18 cellular contexts compared by ENCODE assay signal in genomic region chr18:65425366-65425765, GRCh38.
"Had no signal": no experiment of that assay in that cellular context is flagged by ENCODE, and none has a peak within 500 bp of the region (broad histone marks: within the 10 kb centered on the region; RNA-seq: fewer than 3 reads in every experiment).

No MANE protein-coding gene starts in this region.

- ATAC-seq: natural killer cell; right lobe of liver; stimulated activated memory B cell treated with anti-CD40 and anti-IgM and Interleukin-4, amounts not matched to agents 10 μg/mL and 1 μg/mL and 100 μg/mL, for 72 hours; stimulated activated naive CD8-positive, alpha-beta T cell treated with anti-CD3 and anti-CD28 coated beads, Interleukin-15, amount 100 ng/mL, for 72 hours had no signal

- DNase-seq: hypothalamus; immature natural killer cell; kidney; left ventricle myocardium inferior; mesendoderm; naive B cell; natural killer cell; ovary; right lobe of liver; stimulated activated CD4-positive, alpha-beta T cell treated with anti-CD3 and anti-CD28 coated beads, Interleukin-1b, Interleukin-23, amount 100 ng/mL, for 48 hours; stimulated activated CD4-positive, alpha-beta T cell treated with anti-CD3 and anti-CD28 coated beads, Interleukin-2, amount 100 ng/mL, for 48 hours; stimulated activated CD4-positive, alpha-beta T cell treated with anti-CD3 and anti-CD28 coated beads, Interleukin-4, amount 100 ng/mL, for 4 hours; stimulated activated CD8-positive, alpha-beta memory T cell treated with anti-CD3 and anti-CD28 coated beads, Interleukin-4, amount 100 ng/mL, for 48 hours; stimulated activated naive CD4-positive, alpha-beta T cell treated with Interleukin-2 at 50 U/mL for 16 hours; stimulated activated naive CD8-positive, alpha-beta T cell treated with anti-CD3 and anti-CD28 coated beads, Interleukin-15, amount 100 ng/mL, for 72 hours; substantia nigra; uterus had no signal
